In genomic region chr15:60374628-60375081, GRCh38 we compare ENCODE assay signal across 8 cellular contexts. TPM values are rescaled to one million over a fixed set of nuclear protein-coding genes. Genes with fewer than 3 reads are reported as not detected.
DNase-seq lines count a peak whose midpoint lies in the region; TF ChIP-seq lines count a peak whose summit lies in the region.

No MANE protein-coding gene starts in this region.

- H3F3A ChIP-seq in PC-9 (ENCODE audit: insufficient read depth, low read depth) = peaks cover 32% of the 10 kb centered on the region

- no peaks in the 10 kb centered on the region for H3K9me3 Mint-ChIP-seq in immature natural killer cell

- H3K4me1 Mint-ChIP-seq in immature natural killer cell = peaks cover 3 to 13% of the 10 kb centered on the region in 2 donors

- H3K9me3 ChIP-seq in PC-9 (ENCODE audit: insufficient read depth, low read depth) = no peaks in the 10 kb centered on the region

- POLR2A ChIA-PET in PC-9 (lab: Charles Lee; ENCODE audit: unreplicated experiment) = interaction anchor here (0.5 to 1.4 kb wide), 15 partner anchors 8 to 1611 kb away, joined by 3 to 24 read pairs (median 6); partner anchors contain the start of gene ANXA2

- H3K4me3 Mint-ChIP-seq in immature natural killer cell = no peak overlapping the region

- H2AFZ ChIP-seq in PC-9 = no peak overlapping the region

- no peak overlapping the region for H3K27ac Mint-ChIP-seq in immature natural killer cell

- no peaks in the 10 kb centered on the region for H3K36me3 ChIP-seq in PC-9 (ENCODE audit: low read depth)

- peaks cover 56% of the 10 kb centered on the region for H3K4me1 ChIP-seq in PC-9 (replicated peaks; ENCODE audit: insufficient read depth)

- no peak for TF ChIP-seq CTCF in PC-9 (conservative IDR thresholded peaks at IDR 0.05)

- no peak overlapping the region for H3K4me3 ChIP-seq in PC-9

- no peaks in the 10 kb centered on the region for H4K20me1 ChIP-seq in PC-9 (ENCODE audit: insufficient read depth)

- no peaks in the 10 kb centered on the region for H3K27me3 ChIP-seq in PC-9 (ENCODE audit: insufficient read depth, low read depth)

- peak overlapping the region; percentile 56 for H3K4me2 ChIP-seq in PC-9

- H3K27me3 Mint-ChIP-seq in immature natural killer cell (ENCODE audit: low read depth in 3 of 3) = peaks cover 0 to 1% (median 0%) of the 10 kb centered on the region in 3 donors

- H3K27ac ChIP-seq in PC-9 = peak overlapping the region; percentile 97

- no peaks in the 10 kb centered on the region for H3K9me2 ChIP-seq in PC-9 (ENCODE audit: insufficient read depth)

- H3K36me3 Mint-ChIP-seq in immature natural killer cell = peaks cover 0 to 35% (median 14%) of the 10 kb centered on the region in 3 donors

- CTCF ChIA-PET in PC-9 (lab: Charles Lee) = interaction anchor here (0.5 to 1.3 kb wide), 5 partner anchors 11 to 683 kb away, joined by 3 to 11 read pairs (median 3); no protein-coding TSS in a partner anchor

- intact Hi-C loops in PC-9 (cut with micrococcal nuclease; ENCODE audit: unreplicated experiment) = loop anchor here (1.0 to 5.0 kb wide), 5 partner anchors 19 to 1097 kb away; no protein-coding TSS in a partner anchor

- DNase-seq in HS-5 (ENCODE audit: low read depth) (peak; percentile 82), PC-9 (peak; percentile 90 to 93), fibroblast of peridontal ligament (ENCODE audit: extremely low read depth) (peak; percentile 96), pons (ENCODE audit: low spot score) (peak; percentile 41), erythroblast (lab: John Stamatoyannopoulos, UW) (no peak), immature natural killer cell (no peak), T-helper 1 cell (no peak)
- DNase-seq in activated CD8-positive, alpha-beta memory T cell treated with anti-CD3 and anti-CD28 coated beads, Interleukin-2, amount 50 U/mL, for 48 hours = no peak

- no TSS peak for BruUV-seq in PC-9 (replicated peaks; lab: Mats Ljungman, UMichigan)

- H3K79me2 ChIP-seq in PC-9 (ENCODE audit: low read depth) = peaks cover 59% of the 10 kb centered on the region

- no peak for TF ChIP-seq POLR2A in erythroblast (IDR thresholded peaks at IDR 0.05; ENCODE audit: low read length)

RNA-seq across cellular contexts. Expression of gene ANXA2, which starts 23.1 kb away (rescaled TPM):
- 1,720 and 1,743 TPM in 2 replicates for total RNA-seq in PC-9 (2021)
- polyA plus RNA-seq in immature natural killer cell = 100 to 1,000 TPM; 358 to 849 (median 423) TPM

Comparison
In these comparisons a context has a peak if more than half of its experiments do, and no peak if none do; other contexts are left out.
1. DNase-seq: peak in HS-5 (single experiment), PC-9 (2 of 2), fibroblast of peridontal ligament (single experiment) and pons (single experiment); none in erythroblast (0 of 2), activated CD8-positive, alpha-beta memory T cell treated with anti-CD3 and anti-CD28 coated beads, Interleukin-2, amount 50 U/mL, for 48 hours (single experiment), immature natural killer cell (0 of 3) and T-helper 1 cell (0 of 5).